ENCODE assay signal across 8 cellular contexts in genomic region chr7:16431646-16432424, GRCh38. TPM values are rescaled to one million over a fixed set of nuclear protein-coding genes. Genes with fewer than 3 reads are reported as not detected.
A peak's percentile ranks its signal among the peaks of the same experiment; 100 is the strongest.
DNase-seq lines count a peak whose midpoint lies in the region; ATAC-seq and TF ChIP-seq lines count a peak whose summit lies in the region.

No MANE protein-coding gene starts in this region.

- no peaks in the 10 kb centered on the region for H3K27me3 ChIP-seq in tibial artery

- CTCF ChIA-PET in Calu3 (lab: Charles Lee), result interaction anchor here (0.7 to 3.7 kb wide), 4 partner anchors 12 to 135 kb away, joined by 3 to 22 read pairs (median 3); no protein-coding TSS in a partner anchor

- BruUV-seq in Calu3 (replicated peaks; lab: Mats Ljungman, UMichigan), result no TSS peak

- no peak overlapping the region for H3K4me3 ChIP-seq in tibial artery

- no peaks in the 10 kb centered on the region for H3K36me3 Mint-ChIP-seq in Calu3 (ENCODE audit: insufficient read depth, unreplicated experiment)

- no peaks in the 10 kb centered on the region for H3K4me1 ChIP-seq in tibial artery

- no peaks in the 10 kb centered on the region for H3K27me3 Mint-ChIP-seq in Calu3 (ENCODE audit: unreplicated experiment)

- H3K27ac Mint-ChIP-seq in Calu3 (ENCODE audit: unreplicated experiment), result no peak overlapping the region

- in situ Hi-C loops in SK-MEL-5 (cut with HindIII; ENCODE audit: low pct_unique_long_range_greater_than_20kb, low sequenced_read_pairs), result loop anchor here (25.0 kb wide), 1 partner anchor 130 kb away; no protein-coding TSS in a partner anchor

- ATAC-seq in GM18870 (IDR thresholded peaks at IDR 0.05; ENCODE audit: unreplicated experiment) (peak; percentile 69), HG02970 (IDR thresholded peaks at IDR 0.05; ENCODE audit: low FRiP score, unreplicated experiment) (no peak)

- intact Hi-C loops in Calu3 (cut with micrococcal nuclease; ENCODE audit: unreplicated experiment) (loop anchor here (1.0 to 10.0 kb wide), 3 partner anchors 133 to 320 kb away; no protein-coding TSS in a partner anchor), tibial artery (cut with DNase I; ENCODE audit: low total_unique reads) (no loop called here)

- H3K4me3 Mint-ChIP-seq in Calu3 (ENCODE audit: low read depth, unreplicated experiment), result no peak overlapping the region

- H3K36me3 ChIP-seq in tibial artery, result no peaks in the 10 kb centered on the region

- H3K9me3 Mint-ChIP-seq in Calu3 (ENCODE audit: low read depth, unreplicated experiment), result peaks cover 3% of the 10 kb centered on the region

- H3K4me1 Mint-ChIP-seq in Calu3 (ENCODE audit: low read depth, unreplicated experiment), result peaks cover 51% of the 10 kb centered on the region

- H3K9me3 ChIP-seq in tibial artery, result no peaks in the 10 kb centered on the region

- DNase-seq in Calu3 (peak; percentile 55), HT-29 (ENCODE audit: low spot score) (peak; percentile 81), SK-MEL-5 (ENCODE audit: low read depth, low spot score) (peak; percentile 95), fibroblast of peridontal ligament (ENCODE audit: extremely low read depth) (peak; percentile 61), pons (ENCODE audit: low spot score) (peak; percentile 91), tibial artery (no peak)

- TF ChIP-seq CTCF in Calu3 (IDR thresholded peaks at IDR 0.05; ENCODE audit: unreplicated experiment), result no peak
- no peak for TF ChIP-seq CTCF in tibial artery (IDR thresholded peaks at IDR 0.05)

- H3K27ac ChIP-seq in tibial artery, result no peak overlapping the region

RNA-seq across cellular contexts. Expression of gene CRPPA, which starts 10.5 kb away (rescaled TPM):
- 7.5 and 9.9 TPM in 2 replicates for total RNA-seq in Calu3 (2022)
- total RNA-seq in HT-29 (2014; rRNA removed; shearing (Covaris generic)), result 1.4 and 2.5 TPM in 2 replicates
- total RNA-seq in SK-MEL-5 (2014; rRNA removed; shearing (Covaris generic)), result 1.9 and 2.5 TPM in 2 replicates
- polyA plus RNA-seq in SK-MEL-5 (2015; cell fraction: cytosol; rRNA removed), result 0.69 and 1.4 TPM in 2 replicates
- polyA plus RNA-seq in SK-MEL-5 (2015; cell fraction: nucleus; rRNA removed), result 0.62 and 1.3 TPM in 2 replicates

RNA-seq across cellular contexts. Expression of gene SOSTDC1, which starts 33.7 kb away (rescaled TPM):
- 13.9 and 22.1 TPM in 2 replicates for total RNA-seq in Calu3 (2022)
- total RNA-seq in HT-29 (2014; rRNA removed; shearing (Covaris generic)), result 21.1 and 22.2 TPM in 2 replicates
- 8.1 and 8.7 TPM in 2 replicates for total RNA-seq in SK-MEL-5 (2014; rRNA removed; shearing (Covaris generic))
- polyA plus RNA-seq in SK-MEL-5 (2015; cell fraction: cytosol; rRNA removed), result 10.2 and 12.6 TPM in 2 replicates
- 3.1 and 5.1 TPM in 2 replicates for polyA plus RNA-seq in SK-MEL-5 (2015; cell fraction: nucleus; rRNA removed)

Comparison
In these comparisons a context has a peak if more than half of its experiments do, and no peak if none do; other contexts are left out.
1. DNase-seq: peak in Calu3 (single experiment), HT-29 (single experiment), SK-MEL-5 (single experiment), fibroblast of peridontal ligament (single experiment) and pons (single experiment); none in tibial artery (0 of 2).